Comparison of ENCODE assay signal across 20 cellular contexts in the genomic region with DNA sequence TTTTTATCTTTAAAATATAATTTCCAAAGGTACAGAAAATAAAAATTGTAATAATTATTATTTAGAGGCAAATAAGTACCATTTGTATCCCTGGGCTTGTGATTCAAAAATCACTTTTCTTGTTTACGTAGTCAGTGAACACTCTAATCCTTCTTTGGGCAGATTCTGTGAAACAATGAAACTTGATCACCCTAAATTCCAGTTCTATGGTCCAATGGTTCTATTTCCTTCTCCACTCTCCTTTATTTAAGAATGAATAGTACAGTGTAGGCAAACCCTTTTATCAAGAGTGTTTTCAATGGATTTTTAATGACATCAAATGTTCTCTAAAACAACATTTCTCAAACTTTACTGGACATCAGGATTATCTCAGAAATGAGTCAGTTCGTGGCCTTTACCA.
"Had no signal": no experiment of that assay in that cellular context is flagged by ENCODE, and none has a peak within 500 bp of the region (broad histone marks: within the 10 kb centered on the region; RNA-seq: fewer than 3 reads in every experiment).

No MANE protein-coding gene starts in this region.

- H3K36me3 ChIP-seq: breast epithelium, left ventricle myocardium inferior, suprapubic skin, vagina had no signal

- H3K27me3 ChIP-seq: breast epithelium, suprapubic skin, vagina had no signal

- H3K4me3 ChIP-seq: breast epithelium, coronary artery, left ventricle myocardium inferior, skin epidermis, suprapubic skin, vagina had no signal

- H3K27ac ChIP-seq: breast epithelium, coronary artery, left ventricle myocardium inferior, skin epidermis, suprapubic skin, vagina had no signal

- H3K9me3 ChIP-seq: suprapubic skin, vagina had no signal

- H3K27ac Mint-ChIP-seq: progenitor cell of endocrine pancreas; stimulated activated naive CD8-positive, alpha-beta T cell treated with anti-CD3 and anti-CD28 coated beads, Interleukin-15, Interleukin-2, amounts not matched to agents 100 ng/mL and 50 ng/mL, for 24 hours had no signal

- H3K27me3 Mint-ChIP-seq: progenitor cell of endocrine pancreas; stimulated activated naive CD8-positive, alpha-beta T cell treated with anti-CD3 and anti-CD28 coated beads, Interleukin-15, Interleukin-2, amounts not matched to agents 100 ng/mL and 50 ng/mL, for 24 hours had no signal

- DNase-seq: activated CD4-positive, alpha-beta T cell treated with anti-CD3 and anti-CD28 coated beads, Interleukin-2, amount 50 U/mL, for 1 hour; activated CD4-positive, CD25-positive, alpha-beta regulatory T cell; activated CD8-positive, alpha-beta memory T cell treated with anti-CD3 and anti-CD28 coated beads for 24 hours; activated CD8-positive, alpha-beta memory T cell treated with anti-CD3 and anti-CD28 coated beads, Interleukin-2, amount 50 U/mL, for 48 hours; activated effector memory CD4-positive, alpha-beta T cell treated with Interleukin-2 at 50 U/mL for 16 hours; activated naive CD4-positive, alpha-beta T cell treated with anti-CD3 and anti-CD28 coated beads, Interleukin-2, amount 50 U/mL, for 16 hours; activated T-cell treated with anti-CD3 and anti-CD28 coated beads, Interleukin-2, amount 50 U/mL, for 48 hours; hypothalamus; left ventricle myocardium inferior; right cardiac atrium; stimulated activated CD4-positive, alpha-beta T cell treated with anti-CD3 and anti-CD28 coated beads, Interleukin-15, amount 100 ng/mL, for 24 hours; stimulated activated CD4-positive, alpha-beta T cell treated with anti-CD3 and anti-CD28 coated beads, Interleukin-2, amount 100 ng/mL, for 48 hours; trophoblast cell had no signal

- H3K4me3 Mint-ChIP-seq: stimulated activated naive CD8-positive, alpha-beta T cell treated with anti-CD3 and anti-CD28 coated beads, Interleukin-15, Interleukin-2, amounts not matched to agents 100 ng/mL and 50 ng/mL, for 24 hours had no signal

- H3K4me1 ChIP-seq: breast epithelium, left ventricle myocardium inferior, suprapubic skin, vagina had no signal
